22 cellular contexts compared by ENCODE assay signal in the genomic region with DNA sequence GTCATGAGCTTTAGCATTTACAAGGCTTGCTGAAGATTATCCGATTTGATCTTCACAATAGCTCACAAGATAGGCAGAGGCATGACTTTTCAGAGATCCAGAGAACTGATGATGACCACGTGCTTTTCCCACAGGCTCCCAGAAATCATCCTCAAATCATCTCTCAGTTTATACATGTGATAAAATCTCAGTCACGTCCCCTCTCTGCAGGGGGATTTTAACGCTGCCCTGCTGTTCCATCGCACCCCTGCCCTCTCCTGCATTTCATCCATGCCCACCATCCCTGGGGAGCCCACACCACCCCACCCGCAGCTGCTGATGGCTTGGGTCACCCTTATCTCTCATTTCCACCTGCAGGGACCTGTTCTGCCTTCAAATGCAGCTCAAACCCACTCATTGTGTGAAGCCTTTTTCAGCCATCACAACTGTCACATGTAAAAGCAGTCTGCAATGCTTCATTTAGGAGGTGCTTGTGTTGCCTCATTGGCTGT.
DNase-seq lines count a peak whose midpoint lies in the region; ATAC-seq, FAIRE-seq and TF ChIP-seq lines count a peak whose summit lies in the region.
"Had no signal": no experiment of that assay in that cellular context is flagged by ENCODE, and none has a peak within 500 bp of the region (broad histone marks: within the 10 kb centered on the region; RNA-seq: fewer than 3 reads in every experiment).

No MANE protein-coding gene starts in this region.

- POLR2A ChIA-PET in MCF 10A (lab: Yijun Ruan, JAX) (no interaction called here), H1 (lab: Charles Lee; ENCODE audit: partially characterized antibody) (interaction anchor here (1.3 kb wide), 1 partner anchor 12 kb away, joined by 5 read pairs; no protein-coding TSS in a partner anchor)

- H3K9ac ChIP-seq in mammary epithelial cell (ENCODE audit: insufficient read depth, low read length) (no peak overlapping the region), H1 (replicated peaks in 1 of 4; ENCODE audit: extremely low read depth in 1 of 4, low read depth in 3 of 4, low read length in 3 of 4) (no peak overlapping the region), neural cell (ENCODE audit: low read length) (peak overlapping the region; percentile 39)

- CTCF ChIA-PET in MCF 10A (lab: Yijun Ruan, JAX), result no interaction called here
- CTCF ChIA-PET in mammary epithelial cell (lab: Charles Lee; ENCODE audit: low non-redundant PET), result no interaction called here
- CTCF ChIA-PET in H1 (lab: Charles Lee; ENCODE audit: partially characterized antibody), result interaction anchor here (1.0 to 1.4 kb wide), 3 partner anchors 21 to 114 kb away, joined by 3 read pairs; no protein-coding TSS in a partner anchor

- BruUV-seq in MCF 10A (replicated peaks; lab: Mats Ljungman, UMichigan), result no TSS peak
- no TSS peak for BruUV-seq in mammary epithelial cell (replicated peaks; lab: Mats Ljungman, UMichigan)

- H3K4me1 ChIP-seq in mammary epithelial cell (ENCODE audit: insufficient read depth, low read length) (no peaks in the 10 kb centered on the region), H1 (replicated peaks in 1 of 4; ENCODE audit: control insufficient read depth in 3 of 4, insufficient read depth in 4 of 4, low read length in 3 of 4) (peaks cover 8 to 16% (median 11%) of the 10 kb centered on the region in 4 experiments)
- H3K4me1 ChIP-seq: SJSA1 had no signal

- H3K27me3 ChIP-seq in mammary epithelial cell (ENCODE audit: insufficient read depth, low read length) (no peaks in the 10 kb centered on the region), H1 (replicated peaks in 1 of 4; ENCODE audit: control insufficient read depth in 3 of 4, extremely low read depth in 1 of 4, insufficient read depth in 3 of 4, low read length in 3 of 4) (no peaks in the 10 kb centered on the region), neural cell (ENCODE audit: insufficient read depth, low read depth, low read length) (no peaks in the 10 kb centered on the region)
- H3K27me3 ChIP-seq: BE2C, gastrocnemius medialis, SJSA1 had no signal

- H2AFZ ChIP-seq in mammary epithelial cell (ENCODE audit: low read depth, low read length) (no peak overlapping the region), H1 (ENCODE audit: low read length) (no peak overlapping the region), neural cell (ENCODE audit: low read depth, low read length) (no peak overlapping the region)

- no peaks in the 10 kb centered on the region for H3K27me3 Mint-ChIP-seq in MCF 10A (ENCODE audit: insufficient read depth, unreplicated experiment)

- no peak overlapping the region for H4K5ac ChIP-seq in H1 (ENCODE audit: insufficient read length, low read depth, low read length)

- H3K9me2 ChIP-seq in neural cell (ENCODE audit: insufficient read depth, low read length), result no peaks in the 10 kb centered on the region

- H3K27ac Mint-ChIP-seq in MCF 10A (ENCODE audit: low read depth, unreplicated experiment), result peak overlapping the region; percentile 63
- H3K27ac Mint-ChIP-seq: activated T-cell treated with anti-CD3 and anti-CD28 coated beads, Interleukin-2, amount 50 U/mL, for 24 hours had no signal

- no peak overlapping the region for H2BK15ac ChIP-seq in H1 (ENCODE audit: low read length)

- ATAC-seq in HG03097 (IDR thresholded peaks at IDR 0.05; ENCODE audit: low FRiP score, unreplicated experiment), result no peak
- ATAC-seq: gastrocnemius medialis; naive thymus-derived CD8-positive, alpha-beta T cell had no signal

- in situ Hi-C loops in mammary epithelial cell (cut with MboI; ENCODE audit: low sequenced_read_pairs in 2 of 2), result no loop called here

- no peak for TF ChIP-seq POLR2A in H1 (IDR thresholded peaks at IDR 0.05; ENCODE audit: control extremely low read depth in 1 of 2, low read depth in 2 of 2, low read length in 2 of 2)

- FAIRE-seq in H1 (lab: Jason Lieb, UNC), result no peak
- FAIRE-seq: A204.1 had no signal

- no peak overlapping the region for H3K23ac ChIP-seq in H1 (ENCODE audit: insufficient read length)

- no peak overlapping the region for H4K8ac ChIP-seq in H1 (ENCODE audit: extremely low read depth, insufficient read depth, low read length)

- H3K36me3 ChIP-seq in mammary epithelial cell (ENCODE audit: insufficient read depth, low read length) (no peaks in the 10 kb centered on the region), H1 (ENCODE audit: control insufficient read depth in 2 of 4, insufficient read depth in 4 of 4, low read length in 3 of 4) (no peaks in the 10 kb centered on the region), neural cell (ENCODE audit: insufficient read depth, low read length) (no peaks in the 10 kb centered on the region)
- H3K36me3 ChIP-seq: BE2C, gastrocnemius medialis had no signal

- H3K4me3 ChIP-seq in mammary epithelial cell (replicated peaks in 1 of 3; ENCODE audit: insufficient read depth in 1 of 3, low read depth in 2 of 3, low read length in 3 of 3) (no peak overlapping the region), H1 (ENCODE audit: extremely low read depth in 1 of 4, insufficient read depth in 2 of 4, low read depth in 3 of 4, low read length in 4 of 4) (no peak overlapping the region; a peak in 1 of 8 replicates), neural cell (ENCODE audit: low read length) (peak overlapping the region; percentile 50)
- H3K4me3 ChIP-seq: gastrocnemius medialis, SJSA1 had no signal

- TF ChIP-seq EP300 in H1 (IDR thresholded peaks at IDR 0.05; ENCODE audit: borderline replicate concordance in 1 of 2, low read depth in 2 of 2, low read length in 2 of 2) (no peak), neural cell (conservative IDR thresholded peaks at IDR 0.05; ENCODE audit: poor library complexity, severe bottlenecking) (no peak)

- no peaks in the 10 kb centered on the region for H3K9me3 Mint-ChIP-seq in MCF 10A (ENCODE audit: unreplicated experiment)
- H3K9me3 Mint-ChIP-seq: activated T-cell treated with anti-CD3 and anti-CD28 coated beads, Interleukin-2, amount 50 U/mL, for 24 hours had no signal

- H3F3A ChIP-seq in neural cell (ENCODE audit: insufficient read depth, low read length, poor library complexity, severe bottlenecking), result peaks cover 4% of the 10 kb centered on the region

- 51% methylated on average over 6 of the region's 6 CpGs for WGBS in mammary epithelial cell (ENCODE audit: low coverage, missing lambda C conversion rate)
- WGBS in H1 (ENCODE audit: extremely low coverage in 1 of 2, insufficient coverage in 1 of 2, insufficient read length in 1 of 2, insufficient replicate concordance in 2 of 2, low coverage in 1 of 2, low lambda C conversion rate in 2 of 2, missing lambda C conversion rate in 1 of 2), 2 experiments, result 57% methylated on average over 6 of the region's 6 CpGs; no CpG with 5 or more reads in 1 of the 2 experiments

- no peak overlapping the region for H3K14ac ChIP-seq in H1 (ENCODE audit: insufficient read length)

- H2AK5ac ChIP-seq in H1 (ENCODE audit: low read depth, low read length), result no peak overlapping the region

- intact Hi-C loops in MCF 10A (cut with micrococcal nuclease) (no loop called here), mammary epithelial cell (cut with micrococcal nuclease) (no loop called here)

- H4K20me1 ChIP-seq in mammary epithelial cell (ENCODE audit: insufficient read depth, low read length), result no peaks in the 10 kb centered on the region
- peaks cover 8 to 10% of the 10 kb centered on the region in 2 experiments for H4K20me1 ChIP-seq in H1 (replicated peaks in 1 of 2; ENCODE audit: control insufficient read depth in 1 of 2, insufficient read depth in 2 of 2, low read length in 2 of 2)
- H4K20me1 ChIP-seq in neural cell (ENCODE audit: insufficient read depth), result peaks cover 12% of the 10 kb centered on the region

- H2BK120ac ChIP-seq in H1 (replicated peaks; ENCODE audit: low read depth, low read length), result no peak overlapping the region

- no peak for TF ChIP-seq CTCF in MCF 10A (IDR thresholded peaks at IDR 0.05; ENCODE audit: unreplicated experiment)
- TF ChIP-seq CTCF in mammary epithelial cell (conservative IDR thresholded peaks at IDR 0.05 in 1 of 2, IDR thresholded peaks at IDR 0.05 in 1 of 2; ENCODE audit: extremely low read depth in 1 of 2, insufficient read depth in 1 of 2, low read depth in 1 of 2, low read length in 2 of 2), result no peak
- TF ChIP-seq CTCF in H1 (IDR thresholded peaks at IDR 0.05; ENCODE audit: control extremely low read depth in 1 of 3, insufficient read depth in 1 of 3, low read depth in 1 of 3, low read length in 3 of 3), result no peak
- no peak for TF ChIP-seq CTCF in neural cell (IDR thresholded peaks at IDR 0.05; ENCODE audit: poor library complexity, severe bottlenecking)

- DNase-seq in MCF 10A (ENCODE audit: unreplicated experiment), result no peak
- no peak for DNase-seq in mammary epithelial cell
- DNase-seq in H1 (ENCODE audit: low read depth in 1 of 2, low spot score in 2 of 2), result no peak
- DNase-seq in Ammon's horn (ENCODE audit: low spot score), result no peak
- no peak for DNase-seq in stimulated activated naive CD4-positive, alpha-beta T cell (lab: John Stamatoyannopoulos, UW)
- no peak for DNase-seq in NCI-H2081 treated with DMSO at 0.1 percent for 48 hours (lab: John Stamatoyannopoulos, UW)
- DNase-seq: activated naive CD4-positive, alpha-beta T cell; activated T-cell treated with anti-CD3 and anti-CD28 coated beads, Interleukin-2, amount 50 U/mL, for 24 hours; amniotic stem cell; BE2C; DMS 273 treated with DMSO at 0.1 percent for 48 hours; gastrocnemius medialis; GDM1; naive thymus-derived CD8-positive, alpha-beta T cell; NCI-H1694; NCI-H2227 treated with DMSO at 0.1 percent for 48 hours; NCI-H774; stimulated activated CD4-positive, alpha-beta T cell treated with anti-CD3 and anti-CD28 coated beads, Interleukin-4, amount 100 ng/mL, for 24 hours had no signal

- H3K18ac ChIP-seq in H1 (ENCODE audit: extremely low read depth, low read length), result no peak overlapping the region

- no peak overlapping the region for H3K4ac ChIP-seq in H1 (replicated peaks; ENCODE audit: insufficient read length, low read depth, low read length)

- H2BK12ac ChIP-seq in H1 (ENCODE audit: low read depth, low read length), result no peak overlapping the region

- H3K56ac ChIP-seq in H1 (replicated peaks; ENCODE audit: insufficient read length, low read depth, low read length), result no peak overlapping the region

- H2BK5ac ChIP-seq in H1 (ENCODE audit: low read depth, low read length), result no peak overlapping the region

- no peaks in the 10 kb centered on the region for H3K23me2 ChIP-seq in H1 (ENCODE audit: low read depth, low read length)

- H3K27ac ChIP-seq in mammary epithelial cell (ENCODE audit: insufficient read depth, low read depth, low read length) (no peak overlapping the region), H1 (ENCODE audit: low read depth, low read length) (0 out of 2 replicates have a peak overlapping the region, but pooled peaks have one; percentile 1), neural cell (ENCODE audit: low read length) (peak overlapping the region; percentile 70)
- H3K27ac ChIP-seq: gastrocnemius medialis, SJSA1 had no signal

- no peak for TF ChIP-seq RAD21 in H1 (IDR thresholded peaks at IDR 0.05 in 1 of 2, conservative IDR thresholded peaks at IDR 0.05 in 1 of 2; ENCODE audit: low read depth in 2 of 2, low read length in 2 of 2)
- TF ChIP-seq RAD21 in neural cell (conservative IDR thresholded peaks at IDR 0.05), result no peak

- 0 out of 2 replicates have a peak, but pooled peaks cover 3% of the 10 kb centered on the region for H3K79me1 ChIP-seq in H1 (ENCODE audit: low read depth, low read length)

- H3K4me2 ChIP-seq in mammary epithelial cell (ENCODE audit: insufficient read depth, low read depth, low read length) (no peak overlapping the region), H1 (ENCODE audit: insufficient read depth in 1 of 2, low read depth in 2 of 2, low read length in 2 of 2) (peak overlapping the region; percentile 42 to 57), neural cell (ENCODE audit: low read length) (peak overlapping the region; percentile 54)

- no peak overlapping the region for H4K91ac ChIP-seq in H1 (replicated peaks; ENCODE audit: insufficient read length, low read length)

- no peak overlapping the region for H2BK20ac ChIP-seq in H1 (ENCODE audit: low read length)

- peaks cover 5% of the 10 kb centered on the region for H3K36me3 Mint-ChIP-seq in MCF 10A (ENCODE audit: insufficient read depth, unreplicated experiment)
- H3K36me3 Mint-ChIP-seq: naive thymus-derived CD8-positive, alpha-beta T cell had no signal

- dilution Hi-C loops in mammary epithelial cell (cut with HindIII; ENCODE audit: low sequenced_read_pairs), result no loop called here

- no peak overlapping the region for H3K4me3 Mint-ChIP-seq in MCF 10A (ENCODE audit: unreplicated experiment)
- H3K4me3 Mint-ChIP-seq: activated T-cell treated with anti-CD3 and anti-CD28 coated beads, Interleukin-2, amount 50 U/mL, for 24 hours; naive thymus-derived CD8-positive, alpha-beta T cell had no signal

- H3K9me3 ChIP-seq in mammary epithelial cell (replicated peaks; ENCODE audit: insufficient read depth, low read length) (peaks cover 22% of the 10 kb centered on the region), H1 (ENCODE audit: insufficient read depth in 2 of 2, low read depth in 1 of 2, low read length in 1 of 2) (no peaks in the 10 kb centered on the region), neural cell (ENCODE audit: low read length) (no peaks in the 10 kb centered on the region)
- H3K9me3 ChIP-seq: BE2C, gastrocnemius medialis, SJSA1 had no signal

- no peaks in the 10 kb centered on the region for H3K79me2 ChIP-seq in mammary epithelial cell (ENCODE audit: insufficient read depth, low read length)
- no peaks in the 10 kb centered on the region for H3K79me2 ChIP-seq in H1 (ENCODE audit: control insufficient read depth in 1 of 2, insufficient read depth in 2 of 2, low read length in 2 of 2)
- H3K79me2 ChIP-seq in neural cell (replicated peaks; ENCODE audit: insufficient read depth, low read length), result peaks cover 58% of the 10 kb centered on the region

- H3K4me1 Mint-ChIP-seq in MCF 10A (ENCODE audit: insufficient read depth, unreplicated experiment), result no peaks in the 10 kb centered on the region
